ENCODE assay signal across 20 cellular contexts in the genomic region with DNA sequence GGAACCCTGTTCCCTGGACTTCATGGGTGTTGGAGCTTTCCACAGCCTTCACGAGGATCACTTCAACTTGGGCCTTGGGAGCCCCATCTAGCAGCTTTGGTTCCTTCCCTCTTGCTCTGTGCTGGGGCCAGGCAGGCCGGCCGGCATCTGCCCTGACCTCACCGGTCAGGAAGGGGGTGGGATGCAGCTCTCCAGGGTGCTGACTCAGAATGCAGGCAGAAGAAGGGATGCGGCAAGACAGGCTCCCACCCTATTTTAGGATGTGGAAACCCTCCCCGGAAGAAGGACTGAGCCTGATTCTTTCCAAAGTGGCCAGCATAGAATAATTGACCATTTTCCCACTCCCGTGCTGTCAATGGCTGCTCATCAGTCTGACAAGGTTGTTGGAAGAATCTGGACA. TPM values are rescaled to one million over a fixed set of nuclear protein-coding genes. Genes with fewer than 3 reads are reported as not detected.
DNase-seq lines count a peak whose midpoint lies in the region; ATAC-seq, FAIRE-seq and TF ChIP-seq lines count a peak whose summit lies in the region.
"Had no signal": no experiment of that assay in that cellular context is flagged by ENCODE, and none has a peak within 500 bp of the region (broad histone marks: within the 10 kb centered on the region; RNA-seq: fewer than 3 reads in every experiment).

No MANE protein-coding gene starts in this region.

- H3K36me3 ChIP-seq in HCT116 (ENCODE audit: control insufficient read depth in 1 of 2, insufficient read depth in 2 of 2, low read length in 2 of 2), result no peaks in the 10 kb centered on the region

- no peaks in the 10 kb centered on the region for H3K9me2 ChIP-seq in HCT116 (ENCODE audit: insufficient read depth)

- H3K4me3 ChIP-seq in A549 (no peak overlapping the region), HCT116 (replicated peaks in 1 of 2; ENCODE audit: low read depth in 1 of 2, low read length in 2 of 2) (no peak overlapping the region)
- H3K4me3 ChIP-seq: mucosa of descending colon had no signal

- no peaks in the 10 kb centered on the region for H4K20me1 ChIP-seq in HCT116 (ENCODE audit: insufficient read depth)

- no peak for DNase-seq in A549 (ENCODE audit: low read depth in 1 of 2, low spot score in 1 of 2)
- DNase-seq in HCT116 (ENCODE audit: low read depth, low spot score), result no peak
- peak; percentile 44 for DNase-seq in UCSD-AML1 (lab: John Stamatoyannopoulos, UW; ENCODE audit: unreplicated experiment)
- DNase-seq in iPS-NIHi7 (ENCODE audit: extremely low spot score), result peak; percentile 81
- no peak for DNase-seq in NAMALWA (ENCODE audit: low spot score)
- no peak for DNase-seq in caudate nucleus (lab: John Stamatoyannopoulos, UW)
- no peak for DNase-seq in activated CD4-positive, alpha-beta T cell treated with anti-CD3 and anti-CD28 coated beads, Interleukin-2, amount 50 U/mL, for 4 hours
- DNase-seq: activated CD4-positive, alpha-beta memory T cell treated with anti-CD3 and anti-CD28 coated beads, Interleukin-2, amount 10 ng/mL, durations not matched to agents 7 days and 5 days; amniotic stem cell; MM.1S; mucosa of descending colon; NCI-H2029 treated with DMSO at 0.1 percent for 48 hours; NCI-H82; SHP77; stimulated activated CD4-positive, alpha-beta T cell treated with anti-CD3 and anti-CD28 coated beads, Interleukin-12 subunit alpha, Interleukin-12 subunit beta, amount 100 ng/mL, for 4 hours had no signal

- no peak overlapping the region for H3K4me2 ChIP-seq in A549
- H3K4me2 ChIP-seq in HCT116 (ENCODE audit: low read length), result no peak overlapping the region

- H2AFZ ChIP-seq in HCT116 (ENCODE audit: low read depth, low read length, poor library complexity, severe bottlenecking), result no peak overlapping the region
- H2AFZ ChIP-seq: parathyroid adenoma had no signal

- no peak for TF ChIP-seq EP300 in A549 (IDR thresholded peaks at IDR 0.05)

- FAIRE-seq in A549 (lab: Jason Lieb, UNC), result no peak
- FAIRE-seq: H54 had no signal

- H3K4me1 ChIP-seq in A549, result peaks cover 8% of the 10 kb centered on the region; the same call in 1 of the 3 replicates
- H3K4me1 ChIP-seq in HCT116 (ENCODE audit: control insufficient read depth in 1 of 2, insufficient read depth in 2 of 2, low read length in 2 of 2), result peaks cover 0 to 4% of the 10 kb centered on the region in 2 experiments; a peak in 1 of 4 replicates
- H3K4me1 ChIP-seq: Caco-2 had no signal

- H3K27me3 ChIP-seq in HCT116 (ENCODE audit: insufficient read depth, low read length), result no peaks in the 10 kb centered on the region

- no peaks in the 10 kb centered on the region for H3K9me3 ChIP-seq in A549
- H3K9me3 ChIP-seq in HCT116 (ENCODE audit: control insufficient read depth in 1 of 2, insufficient read depth in 1 of 2, low read depth in 1 of 2, low read length in 2 of 2), result no peaks in the 10 kb centered on the region
- H3K9me3 ChIP-seq: Caco-2, mucosa of descending colon had no signal

- intact Hi-C loops in HCT116 (cut with micrococcal nuclease), result no loop called here

- H3K9ac ChIP-seq in HCT116 (ENCODE audit: low read length), result no peak overlapping the region
- H3K9ac ChIP-seq: parathyroid adenoma had no signal

- POLR2A ChIA-PET in A549 (lab: Yijun Ruan, JAX), result no interaction called here
- POLR2A ChIA-PET in HCT116 (lab: Charles Lee), result no interaction called here

- TF ChIP-seq CTCF in A549 (IDR thresholded peaks at IDR 0.05) (no peak), HCT116 (IDR thresholded peaks at IDR 0.05 in 2 of 3, conservative IDR thresholded peaks at IDR 0.05 in 1 of 3; ENCODE audit: borderline replicate concordance in 1 of 3, insufficient read depth in 1 of 3, low read depth in 2 of 3, low read length in 2 of 3) (no peak)

- TF ChIP-seq RAD21 in A549 (conservative IDR thresholded peaks at IDR 0.05 in 1 of 2, IDR thresholded peaks at IDR 0.05 in 1 of 2) (no peak), HCT116 (IDR thresholded peaks at IDR 0.05; ENCODE audit: low read depth) (no peak)

- H3K79me2 ChIP-seq in HCT116 (ENCODE audit: insufficient read depth, low read length), result no peaks in the 10 kb centered on the region
- H3K79me2 ChIP-seq: parathyroid adenoma had no signal

- ATAC-seq in A549 (0 out of 6 replicates have a peak, but pooled peaks of 1 of the 2 experiments have one; percentile 38), HCT116 (no peak), HG03439 (IDR thresholded peaks at IDR 0.05; ENCODE audit: unreplicated experiment) (no peak)
- ATAC-seq: activated T-helper 17 cell treated with anti-CD3 and anti-CD28 coated beads, Interleukin-2, amount 50 U/mL, for 72 hours; mucosa of descending colon had no signal

- H3K27ac ChIP-seq in A549 (no peak overlapping the region), HCT116 (ENCODE audit: low read depth, low read length) (no peak overlapping the region), caudate nucleus (ENCODE audit: low read depth, low read length) (no peak overlapping the region)
- H3K27ac ChIP-seq: parathyroid adenoma had no signal

- TF ChIP-seq POLR2A in A549 (IDR thresholded peaks at IDR 0.05; ENCODE audit: low read length), result no peak
- no peak for TF ChIP-seq POLR2A in HCT116 (IDR thresholded peaks at IDR 0.05; ENCODE audit: borderline replicate concordance, extremely low read depth, insufficient read depth, insufficient read length)

- BruUV-seq in HCT116 (replicated peaks; lab: Mats Ljungman, UMichigan), result no TSS peak

- RAD21 ChIA-PET in HCT116 (lab: Charles Lee; ENCODE audit: low non-redundant PET in 1 of 2, low total read pairs in 2 of 2, uncharacterized antibody in 2 of 2, unreplicated experiment in 2 of 2), result interaction anchor here in 1 of 2 experiments (1.1 kb wide), 1 partner anchor 15 kb away, joined by 3 read pairs; no protein-coding TSS in a partner anchor

- WGBS in A549 (ENCODE audit: missing lambda C conversion rate), result 82% methylated on average over 5 of the region's 7 CpGs

- CTCF ChIA-PET in A549 (lab: Yijun Ruan, JAX) (interaction anchor here (1.2 to 2.3 kb wide), 4 partner anchors 12 to 145 kb away, joined by 3 to 9 read pairs (median 4); no protein-coding TSS in a partner anchor), HCT116 (lab: Charles Lee) (no interaction called here)

TF ChIP-seq in A549, 52 proteins besides CTCF, POLR2A, EP300 and RAD21:
- TF ChIP-seq, protein P1, sequence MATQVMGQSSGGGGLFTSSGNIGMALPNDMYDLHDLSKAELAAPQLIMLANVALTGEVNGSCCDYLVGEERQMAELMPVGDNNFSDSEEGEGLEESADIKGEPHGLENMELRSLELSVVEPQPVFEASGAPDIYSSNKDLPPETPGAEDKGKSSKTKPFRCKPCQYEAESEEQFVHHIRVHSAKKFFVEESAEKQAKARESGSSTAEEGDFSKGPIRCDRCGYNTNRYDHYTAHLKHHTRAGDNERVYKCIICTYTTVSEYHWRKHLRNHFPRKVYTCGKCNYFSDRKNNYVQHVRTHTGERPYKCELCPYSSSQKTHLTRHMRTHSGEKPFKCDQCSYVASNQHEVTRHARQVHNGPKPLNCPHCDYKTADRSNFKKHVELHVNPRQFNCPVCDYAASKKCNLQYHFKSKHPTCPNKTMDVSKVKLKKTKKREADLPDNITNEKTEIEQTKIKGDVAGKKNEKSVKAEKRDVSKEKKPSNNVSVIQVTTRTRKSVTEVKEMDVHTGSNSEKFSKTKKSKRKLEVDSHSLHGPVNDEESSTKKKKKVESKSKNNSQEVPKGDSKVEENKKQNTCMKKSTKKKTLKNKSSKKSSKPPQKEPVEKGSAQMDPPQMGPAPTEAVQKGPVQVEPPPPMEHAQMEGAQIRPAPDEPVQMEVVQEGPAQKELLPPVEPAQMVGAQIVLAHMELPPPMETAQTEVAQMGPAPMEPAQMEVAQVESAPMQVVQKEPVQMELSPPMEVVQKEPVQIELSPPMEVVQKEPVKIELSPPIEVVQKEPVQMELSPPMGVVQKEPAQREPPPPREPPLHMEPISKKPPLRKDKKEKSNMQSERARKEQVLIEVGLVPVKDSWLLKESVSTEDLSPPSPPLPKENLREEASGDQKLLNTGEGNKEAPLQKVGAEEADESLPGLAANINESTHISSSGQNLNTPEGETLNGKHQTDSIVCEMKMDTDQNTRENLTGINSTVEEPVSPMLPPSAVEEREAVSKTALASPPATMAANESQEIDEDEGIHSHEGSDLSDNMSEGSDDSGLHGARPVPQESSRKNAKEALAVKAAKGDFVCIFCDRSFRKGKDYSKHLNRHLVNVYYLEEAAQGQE (IDR thresholded peaks at IDR 0.05), result peak; percentile 66; the same call in 1 of the 2 replicates
- TF ChIP-seq CBX8 (IDR thresholded peaks at IDR 0.05), result no peak

TF ChIP-seq in HCT116, 20 proteins besides CTCF, POLR2A, EP300 and RAD21 (continues in another document):
- TF ChIP-seq, protein P2, sequence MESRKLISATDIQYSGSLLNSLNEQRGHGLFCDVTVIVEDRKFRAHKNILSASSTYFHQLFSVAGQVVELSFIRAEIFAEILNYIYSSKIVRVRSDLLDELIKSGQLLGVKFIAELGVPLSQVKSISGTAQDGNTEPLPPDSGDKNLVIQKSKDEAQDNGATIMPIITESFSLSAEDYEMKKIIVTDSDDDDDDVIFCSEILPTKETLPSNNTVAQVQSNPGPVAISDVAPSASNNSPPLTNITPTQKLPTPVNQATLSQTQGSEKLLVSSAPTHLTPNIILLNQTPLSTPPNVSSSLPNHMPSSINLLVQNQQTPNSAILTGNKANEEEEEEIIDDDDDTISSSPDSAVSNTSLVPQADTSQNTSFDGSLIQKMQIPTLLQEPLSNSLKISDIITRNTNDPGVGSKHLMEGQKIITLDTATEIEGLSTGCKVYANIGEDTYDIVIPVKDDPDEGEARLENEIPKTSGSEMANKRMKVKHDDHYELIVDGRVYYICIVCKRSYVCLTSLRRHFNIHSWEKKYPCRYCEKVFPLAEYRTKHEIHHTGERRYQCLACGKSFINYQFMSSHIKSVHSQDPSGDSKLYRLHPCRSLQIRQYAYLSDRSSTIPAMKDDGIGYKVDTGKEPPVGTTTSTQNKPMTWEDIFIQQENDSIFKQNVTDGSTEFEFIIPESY (IDR thresholded peaks at IDR 0.05; ENCODE audit: extremely low read depth, insufficient replicate concordance, low read length), result no peak

RNA-seq across cellular contexts. Expression of a gene that starts 47.1 kb away (rescaled TPM):
- polyA plus RNA-seq in A549 (2011; rRNA removed) (0.08 and 0.13 TPM in 2 replicates), A549 (2017; fragmentation: RNase III; extraction: RNeasy Plus Mini Kit Qiagen cat#74134 plus additional on column Dnase treatment) (0.31 to 0.32 TPM (median 0.31 TPM) in 3 replicates)
- 0.07 and 0.09 TPM in 2 replicates for polyA plus RNA-seq in A549 (2012; cell fraction: cytosol; rRNA removed)
- polyA plus RNA-seq in A549 (2012; cell fraction: nucleus; rRNA removed), result 0.23 and 0.38 TPM in 2 replicates
- 0.08 and 0.10 TPM in 2 replicates for polyA minus RNA-seq in A549 (2011; rRNA and poly(A)+ RNA removed)
- 1.8 TPM for total RNA-seq in HCT116 (2021; ENCODE audit: unreplicated experiment)
- 0.39 and 0.44 TPM in 2 replicates for polyA plus RNA-seq in HCT116 (2012)

Comparison
In these comparisons a context has a peak if more than half of its experiments do, and no peak if none do; other contexts are left out.
1. DNase-seq: peak in UCSD-AML1 (single experiment) and iPS-NIHi7 (single experiment); none in A549 (0 of 2), HCT116 (single experiment), NAMALWA (single experiment), caudate nucleus (0 of 61) and activated CD4-positive, alpha-beta T cell treated with anti-CD3 and anti-CD28 coated beads, Interleukin-2, amount 50 U/mL, for 4 hours (0 of 2).